ENCODE assay signal across 8 cellular contexts in genomic region chr1:33350611-33351280, GRCh38. TPM values are rescaled to one million over a fixed set of nuclear protein-coding genes. Genes with fewer than 3 reads are reported as not detected.
DNase-seq lines count a peak whose midpoint lies in the region; ATAC-seq, FAIRE-seq and TF ChIP-seq lines count a peak whose summit lies in the region.

No MANE protein-coding gene starts in this region.

- no peak overlapping the region for H2BK5ac ChIP-seq in mesendoderm (ENCODE audit: low read length)

- H3K4me3 ChIP-seq in right atrium auricular region (peak overlapping the region; percentile 41 to 55), GM12878 (peak overlapping the region; percentile 75), mesendoderm (ENCODE audit: low read length) (no peak overlapping the region)

- peak overlapping the region; percentile 96 for H2AFZ ChIP-seq in GM12878 (ENCODE audit: control insufficient read depth, low read depth, low read length)

- peak overlapping the region; percentile 90 for H3K56ac ChIP-seq in mesendoderm (ENCODE audit: low read length)

- no peak overlapping the region for H3K4ac ChIP-seq in mesendoderm (ENCODE audit: low read depth, low read length)

- no peak for TF ChIP-seq EP300 in GM12878 (IDR thresholded peaks at IDR 0.05; ENCODE audit: borderline replicate concordance in 1 of 2, control insufficient read depth in 1 of 2, low read depth in 2 of 2, low read length in 2 of 2)

- TF ChIP-seq RAD21 in GM12878 (IDR thresholded peaks at IDR 0.05; ENCODE audit: insufficient read depth, low read depth, low read length), result no peak

- no peaks in the 10 kb centered on the region for H3K36me3 ChIP-seq in right atrium auricular region
- no peaks in the 10 kb centered on the region for H3K36me3 ChIP-seq in GM12878 (ENCODE audit: control insufficient read depth in 2 of 2, insufficient read depth in 2 of 2, low read length in 1 of 2)
- H3K36me3 ChIP-seq in mesendoderm (ENCODE audit: control insufficient read depth, insufficient read depth, low read length), result no peaks in the 10 kb centered on the region

- no peaks in the 10 kb centered on the region for H3K27me3 ChIP-seq in right atrium auricular region
- no peaks in the 10 kb centered on the region for H3K27me3 ChIP-seq in GM12878 (replicated peaks in 1 of 2; ENCODE audit: control insufficient read depth in 2 of 2, insufficient read depth in 2 of 2, low read length in 1 of 2)
- peaks cover 16% of the 10 kb centered on the region for H3K27me3 ChIP-seq in mesendoderm (ENCODE audit: insufficient read depth, low read length, poor library complexity)

- H4K8ac ChIP-seq in mesendoderm (ENCODE audit: low read depth, low read length), result no peak overlapping the region

- CTCF ChIA-PET in GM12878 (lab: Yijun Ruan, JAX), result interaction anchor here (0.9 to 3.0 kb wide), 10 partner anchors 8 to 219 kb away, joined by 3 to 14 read pairs (median 4); no protein-coding TSS in a partner anchor

- peaks cover 44% of the 10 kb centered on the region for H3K79me2 ChIP-seq in GM12878 (ENCODE audit: control insufficient read depth, insufficient read depth, low read length)
- H3K79me2 ChIP-seq in mesendoderm (ENCODE audit: control insufficient read depth, insufficient read depth, low read length), result no peaks in the 10 kb centered on the region

- POLR2A ChIA-PET in GM12878 (lab: Charles Lee), result interaction anchor here (0.7 to 2.0 kb wide), 6 partner anchors 90 to 319 kb away, joined by 3 to 11 read pairs (median 4); no protein-coding TSS in a partner anchor

- no peak overlapping the region for H3K18ac ChIP-seq in mesendoderm (ENCODE audit: low read length)

- peak; percentile 23 for FAIRE-seq in GM12878 (lab: Jason Lieb, UNC)

- H2BK120ac ChIP-seq in mesendoderm (ENCODE audit: low read depth, low read length), result no peak overlapping the region

- H4K20me1 ChIP-seq in GM12878 (ENCODE audit: control insufficient read depth, insufficient read depth), result no peaks in the 10 kb centered on the region; the same call in 1 of the 2 replicates

- H3K9me3 ChIP-seq in right atrium auricular region, result no peaks in the 10 kb centered on the region
- H3K9me3 ChIP-seq in GM12878 (replicated peaks; ENCODE audit: control insufficient read depth, insufficient read depth, low read length), result no peaks in the 10 kb centered on the region

- H3K9ac ChIP-seq in GM12878 (ENCODE audit: control insufficient read depth, insufficient read depth, low read length) (peak overlapping the region; percentile 91), mesendoderm (ENCODE audit: low read length) (peak overlapping the region; percentile 73)

- TF ChIP-seq POLR2A in GM12878 (IDR thresholded peaks at IDR 0.05; ENCODE audit: low read depth, low read length), result no peak

- no TSS peak for BruUV-seq in GM12878 (replicated peaks; lab: Mats Ljungman, UMichigan)

- peak overlapping the region; percentile 72 for H3K23ac ChIP-seq in mesendoderm (ENCODE audit: low read length)

- H3K4me2 ChIP-seq in GM12878 (ENCODE audit: control insufficient read depth, insufficient read depth), result peak overlapping the region; percentile 98
- peak overlapping the region; percentile 85 for H3K4me2 ChIP-seq in mesendoderm (ENCODE audit: low read length)

- no peak overlapping the region for H2BK15ac ChIP-seq in mesendoderm (replicated peaks; ENCODE audit: low read depth)

- no peak for ATAC-seq in GM12878

- no peak for TF ChIP-seq CTCF in right atrium auricular region (IDR thresholded peaks at IDR 0.05)
- TF ChIP-seq CTCF in GM12878 (IDR thresholded peaks at IDR 0.05 in 2 of 3, conservative IDR thresholded peaks at IDR 0.05 in 1 of 3; ENCODE audit: control insufficient read depth in 2 of 3, extremely low read depth in 1 of 3, insufficient read depth in 1 of 3, low read depth in 3 of 3, low read length in 3 of 3), result no peak

- intact Hi-C loops in cardiac septum (cut with DNase I), result no loop called here
- intact Hi-C loops in GM12878 (cut with micrococcal nuclease; ENCODE audit: unreplicated experiment), result no loop called here

- peaks cover 0 to 41% of the 10 kb centered on the region in 2 donors for H3K4me1 ChIP-seq in right atrium auricular region
- H3K4me1 ChIP-seq in GM12878 (ENCODE audit: control insufficient read depth, insufficient read depth, low read length), result peaks cover 18% of the 10 kb centered on the region
- H3K4me1 ChIP-seq in mesendoderm (ENCODE audit: control insufficient read depth, low read depth, low read length), result peaks cover 10% of the 10 kb centered on the region

- H4K5ac ChIP-seq in mesendoderm (ENCODE audit: low read length), result no peak overlapping the region

- no peak for DNase-seq in right atrium auricular region (ENCODE audit: low spot score)
- no peak for DNase-seq in cardiac septum (ENCODE audit: low spot score)
- DNase-seq in GM12878 (ENCODE audit: low read depth, low spot score), result no peak
- DNase-seq in mesendoderm, result no peak
- DNase-seq in NCI-H1105 treated with DMSO at 0.1 percent for 48 hours (lab: John Stamatoyannopoulos, UW), result no peak
- DNase-seq in NCI-H2171 (lab: John Stamatoyannopoulos, UW), result no peak
- DNase-seq in D341Med (ENCODE audit: low spot score), result no peak
- DNase-seq in glomerular visceral epithelial cell (ENCODE audit: extremely low spot score), result no peak

- in situ Hi-C loops in GM12878 (cut with MboI), result no loop called here

- WGBS in GM12878 (ENCODE audit: insufficient coverage, insufficient replicate concordance, low lambda C conversion rate, missing lambda C conversion rate), result 44% methylated on average over 6 of the region's 6 CpGs
- 93% methylated on average over 1 of the region's 6 CpGs for WGBS in mesendoderm (ENCODE audit: extremely low coverage, insufficient coverage, low lambda C conversion rate)

- RAD21 ChIA-PET in GM12878 (lab: Charles Lee; ENCODE audit: unreplicated experiment), result interaction anchor here (1.5 kb wide), 1 partner anchor 12 kb away, joined by 7 read pairs; no protein-coding TSS in a partner anchor

- peak overlapping the region; percentile 78 to 87 for H3K27ac ChIP-seq in right atrium auricular region
- peak overlapping the region; percentile 92; the same call in 1 of the 2 replicates for H3K27ac ChIP-seq in GM12878 (ENCODE audit: control insufficient read depth, insufficient read depth)
- H3K27ac ChIP-seq in mesendoderm (ENCODE audit: low read depth, low read length), result no peak overlapping the region

- H2AK5ac ChIP-seq in mesendoderm (ENCODE audit: low read length), result no peak overlapping the region

- SMC1A ChIA-PET in GM12878 (lab: Charles Lee; ENCODE audit: uncharacterized antibody, unreplicated experiment), result interaction anchor here (0.8 to 3.6 kb wide), 7 partner anchors 8 to 121 kb away, joined by 3 to 16 read pairs (median 4); partner anchors contain the start of gene ZSCAN20

- H3K79me1 ChIP-seq in mesendoderm (ENCODE audit: low read length), result no peaks in the 10 kb centered on the region

TF ChIP-seq in GM12878, 131 proteins besides CTCF, POLR2A, EP300 and RAD21:
- peak; percentile 23 for TF ChIP-seq SMAD1 (IDR thresholded peaks at IDR 0.05; ENCODE audit: low read depth, partially characterized antibody)
- TF ChIP-seq EED (IDR thresholded peaks at IDR 0.05; ENCODE audit: low read depth), result 0 out of 2 replicates have a peak, but pooled peaks have one; percentile 7
- TF ChIP-seq, protein P1, sequence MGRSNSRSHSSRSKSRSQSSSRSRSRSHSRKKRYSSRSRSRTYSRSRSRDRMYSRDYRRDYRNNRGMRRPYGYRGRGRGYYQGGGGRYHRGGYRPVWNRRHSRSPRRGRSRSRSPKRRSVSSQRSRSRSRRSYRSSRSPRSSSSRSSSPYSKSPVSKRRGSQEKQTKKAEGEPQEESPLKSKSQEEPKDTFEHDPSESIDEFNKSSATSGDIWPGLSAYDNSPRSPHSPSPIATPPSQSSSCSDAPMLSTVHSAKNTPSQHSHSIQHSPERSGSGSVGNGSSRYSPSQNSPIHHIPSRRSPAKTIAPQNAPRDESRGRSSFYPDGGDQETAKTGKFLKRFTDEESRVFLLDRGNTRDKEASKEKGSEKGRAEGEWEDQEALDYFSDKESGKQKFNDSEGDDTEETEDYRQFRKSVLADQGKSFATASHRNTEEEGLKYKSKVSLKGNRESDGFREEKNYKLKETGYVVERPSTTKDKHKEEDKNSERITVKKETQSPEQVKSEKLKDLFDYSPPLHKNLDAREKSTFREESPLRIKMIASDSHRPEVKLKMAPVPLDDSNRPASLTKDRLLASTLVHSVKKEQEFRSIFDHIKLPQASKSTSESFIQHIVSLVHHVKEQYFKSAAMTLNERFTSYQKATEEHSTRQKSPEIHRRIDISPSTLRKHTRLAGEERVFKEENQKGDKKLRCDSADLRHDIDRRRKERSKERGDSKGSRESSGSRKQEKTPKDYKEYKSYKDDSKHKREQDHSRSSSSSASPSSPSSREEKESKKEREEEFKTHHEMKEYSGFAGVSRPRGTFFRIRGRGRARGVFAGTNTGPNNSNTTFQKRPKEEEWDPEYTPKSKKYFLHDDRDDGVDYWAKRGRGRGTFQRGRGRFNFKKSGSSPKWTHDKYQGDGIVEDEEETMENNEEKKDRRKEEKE (IDR thresholded peaks at IDR 0.05), result no peak
- TF ChIP-seq MTA2 (IDR thresholded peaks at IDR 0.05; ENCODE audit: low read depth), result peak; percentile 16; the same call in 1 of the 2 replicates

RNA-seq across cellular contexts. Expression of gene A3GALT2, which starts 29.8 kb away (rescaled TPM):
- total RNA-seq in right atrium auricular region (not detected), cardiac septum (not detected), GM12878 (2014; rRNA removed) (not detected in 2 replicates), GM12878 (2014; rRNA removed; fragmentation: Illumina TruSeq; extraction: Trizol) (not detected in 2 replicates), GM12878 (2021) (not detected in 2 replicates)
- total RNA-seq in GM12878 (2013; cell fraction: nucleolus; rRNA removed), result not detected in 2 replicates
- polyA plus RNA-seq in GM12878 (2011; ENCODE audit: low read depth), result not detected
- polyA plus RNA-seq in GM12878 (2011; rRNA removed) (not detected in 2 replicates), GM12878 (2014; fragmentation: Illumina TruSeq; extraction: Trizol) (not detected in 2 replicates), GM12878 (2014; fragmentation: Nextera tagmentation; extraction: Ambion mirVana) (not detected), GM12878 (2014; rRNA removed) (not detected in 2 replicates), GM12878 (2016; fragmentation: Nextera tagmentation; extraction: Ambion mirVana) (not detected)
- polyA plus RNA-seq in GM12878 (2011; cell fraction: cytosol; rRNA removed), result not detected in 2 replicates
- polyA plus RNA-seq in GM12878 (2011; cell fraction: nucleus; rRNA removed), result not detected in 2 replicates
- not detected in 2 replicates for polyA plus RNA-seq in GM12878 (2012)
- not detected in 2 replicates for polyA minus RNA-seq in GM12878 (2011; rRNA and poly(A)+ RNA removed)
- polyA minus RNA-seq in GM12878 (2011; cell fraction: cytosol; rRNA and poly(A)+ RNA removed), result not detected in 2 replicates
- polyA minus RNA-seq in GM12878 (2011; cell fraction: nucleus; rRNA and poly(A)+ RNA removed), result not detected in 2 replicates
- polyA plus RNA-seq in mesendoderm (2013, experiment 1 of 2), result not detected
- polyA plus RNA-seq in mesendoderm (2013, experiment 2 of 2), result not detected
